In genomic region chr14:69013943-69014782, GRCh38 we compare ENCODE assay signal across 9 cellular contexts. TPM values are rescaled to one million over a fixed set of nuclear protein-coding genes. Genes with fewer than 3 reads are reported as not detected.
DNase-seq lines count a peak whose midpoint lies in the region; ATAC-seq and TF ChIP-seq lines count a peak whose summit lies in the region.
"Had no signal": no experiment of that assay in that cellular context is flagged by ENCODE, and none has a peak within 500 bp of the region (broad histone marks: within the 10 kb centered on the region; RNA-seq: fewer than 3 reads in every experiment).

No MANE protein-coding gene starts in this region.

- TF ChIP-seq CTCF in GM23338 (conservative IDR thresholded peaks at IDR 0.05; ENCODE audit: low read depth in 2 of 2) (no peak), omental fat pad (IDR thresholded peaks at IDR 0.05) (no peak), ovary (IDR thresholded peaks at IDR 0.05) (no peak), progenitor cell of endocrine pancreas (IDR thresholded peaks at IDR 0.05; ENCODE audit: unreplicated experiment) (no peak)

- no peaks in the 10 kb centered on the region for H3K36me3 Mint-ChIP-seq in GM23338 (ENCODE audit: low read depth)
- no peaks in the 10 kb centered on the region for H3K36me3 Mint-ChIP-seq in effector memory CD8-positive, alpha-beta T cell (ENCODE audit: insufficient read depth)
- H3K36me3 Mint-ChIP-seq in progenitor cell of endocrine pancreas (ENCODE audit: insufficient read depth), result no peaks in the 10 kb centered on the region

- H3K27ac Mint-ChIP-seq in GM23338 (peak overlapping the region; percentile 48; the same call in 1 of the 2 replicates), progenitor cell of endocrine pancreas (no peak overlapping the region)
- H3K27ac Mint-ChIP-seq in effector memory CD8-positive, alpha-beta T cell, result no peak overlapping the region

- 0 out of 2 replicates have a peak, but pooled peaks cover 4% of the 10 kb centered on the region for H3F3A ChIP-seq in GM23338 (replicated peaks; ENCODE audit: low read depth)

- no peaks in the 10 kb centered on the region for H3K9me3 Mint-ChIP-seq in GM23338
- H3K9me3 Mint-ChIP-seq in effector memory CD8-positive, alpha-beta T cell, result no peaks in the 10 kb centered on the region
- H3K9me3 Mint-ChIP-seq in progenitor cell of endocrine pancreas (ENCODE audit: low read depth), result no peaks in the 10 kb centered on the region
- H3K9me3 Mint-ChIP-seq: neural crest cell had no signal

- peaks cover 33% of the 10 kb centered on the region for H3K4me1 ChIP-seq in GM23338 (ENCODE audit: insufficient read depth)
- H3K4me1 ChIP-seq in ovary (ENCODE audit: insufficient read depth), result no peaks in the 10 kb centered on the region

- H3K9me2 ChIP-seq in GM23338 (ENCODE audit: insufficient read depth), result no peaks in the 10 kb centered on the region

- no peaks in the 10 kb centered on the region for H3K36me3 ChIP-seq in GM23338 (ENCODE audit: insufficient read depth)
- no peaks in the 10 kb centered on the region for H3K36me3 ChIP-seq in ovary

- H3K4me1 Mint-ChIP-seq in GM23338 (peaks cover 37% of the 10 kb centered on the region), progenitor cell of endocrine pancreas (ENCODE audit: low read depth) (peaks cover 5% of the 10 kb centered on the region)
- no peaks in the 10 kb centered on the region for H3K4me1 Mint-ChIP-seq in effector memory CD8-positive, alpha-beta T cell (ENCODE audit: low read depth in 2 of 2)
- H3K4me1 Mint-ChIP-seq: neural crest cell had no signal

- ATAC-seq in GM23338, result peak; percentile 88
- ATAC-seq in effector memory CD8-positive, alpha-beta T cell (replicated peaks), result peak; percentile 26
- peak; percentile 18 for ATAC-seq in omental fat pad (ENCODE audit: low FRiP score)
- no peak for ATAC-seq in GM18870 (IDR thresholded peaks at IDR 0.05; ENCODE audit: unreplicated experiment)

- intact Hi-C loops in ovary (cut with DNase I), result no loop called here

- H4K20me1 ChIP-seq in GM23338 (replicated peaks; ENCODE audit: insufficient read depth), result no peaks in the 10 kb centered on the region

- 82 to 90% (median 88%) methylated on average over 12 of the region's 12 CpGs for WGBS in ovary, 3 donors

- H3K27ac ChIP-seq in GM23338 (ENCODE audit: low read depth), result no peak overlapping the region
- H3K27ac ChIP-seq in ovary, result no peak overlapping the region

- H2AFZ ChIP-seq in GM23338, result peak overlapping the region; percentile 61

- TF ChIP-seq POLR2A in ovary (IDR thresholded peaks at IDR 0.05), result no peak

- H3K27me3 ChIP-seq in GM23338 (ENCODE audit: insufficient read depth), result no peaks in the 10 kb centered on the region
- no peaks in the 10 kb centered on the region for H3K27me3 ChIP-seq in ovary

- no peak overlapping the region; the same call in 1 of the 2 replicates for H3K4me2 ChIP-seq in GM23338

- H3K79me2 ChIP-seq in GM23338 (replicated peaks; ENCODE audit: insufficient read depth), result no peaks in the 10 kb centered on the region

- peak; percentile 67 for DNase-seq in GM23338 (ENCODE audit: low spot score)
- peak; percentile 50 for DNase-seq in NCI-H526 treated with DMSO at 0.1 percent for 48 hours (lab: John Stamatoyannopoulos, UW)
- DNase-seq in effector memory CD8-positive, alpha-beta T cell, result no peak
- no peak for DNase-seq in omental fat pad (ENCODE audit: low spot score)
- no peak for DNase-seq in effector CD4-positive, alpha-beta T cell
- DNase-seq in ovary, result no peak
- DNase-seq in progenitor cell of endocrine pancreas (ENCODE audit: low spot score, unreplicated experiment), result no peak

- H3K9me3 ChIP-seq in ovary, result no peaks in the 10 kb centered on the region

- H3K27me3 Mint-ChIP-seq in GM23338 (ENCODE audit: insufficient read depth, low read depth, poor library complexity) (peaks cover 6% of the 10 kb centered on the region), progenitor cell of endocrine pancreas (no peaks in the 10 kb centered on the region)
- H3K27me3 Mint-ChIP-seq in effector memory CD8-positive, alpha-beta T cell, result no peaks in the 10 kb centered on the region

- no peak for TF ChIP-seq EP300 in ovary (IDR thresholded peaks at IDR 0.05)

- no peak overlapping the region for H3K4me3 ChIP-seq in GM23338
- H3K4me3 ChIP-seq in ovary, result no peak overlapping the region

- H3K4me3 Mint-ChIP-seq in GM23338, result no peak overlapping the region
- H3K4me3 Mint-ChIP-seq in effector memory CD8-positive, alpha-beta T cell, result no peak overlapping the region
- no peak overlapping the region for H3K4me3 Mint-ChIP-seq in progenitor cell of endocrine pancreas (ENCODE audit: low read depth)
- H3K4me3 Mint-ChIP-seq: neural crest cell had no signal

TF ChIP-seq in GM23338, 12 proteins besides CTCF, POLR2A, EP300 and RAD21 (continues in another document):
- TF ChIP-seq STAT1 (IDR thresholded peaks at IDR 0.05; ENCODE audit: unreplicated experiment), result no peak
- no peak for TF ChIP-seq POLR2AphosphoS5 (IDR thresholded peaks at IDR 0.05; ENCODE audit: low read depth)
- TF ChIP-seq EZH2 (IDR thresholded peaks at IDR 0.05; ENCODE audit: low read depth, unreplicated experiment), result no peak
- no peak for TF ChIP-seq EZH2phosphoT487 (IDR thresholded peaks at IDR 0.05; ENCODE audit: unreplicated experiment)
- TF ChIP-seq ZNF114 (CRISPR knock-in tag; IDR thresholded peaks at IDR 0.05), result no peak
- no peak for TF ChIP-seq ETS1 (IDR thresholded peaks at IDR 0.05)
- no peak for TF ChIP-seq NANOG (IDR thresholded peaks at IDR 0.05; ENCODE audit: borderline replicate concordance)
- no peak for TF ChIP-seq REST (IDR thresholded peaks at IDR 0.05; ENCODE audit: unreplicated experiment)
- no peak for TF ChIP-seq JUNB (IDR thresholded peaks at IDR 0.05; ENCODE audit: unreplicated experiment)
- no peak for TF ChIP-seq CREB1 (CRISPR knock-in tag; IDR thresholded peaks at IDR 0.05; ENCODE audit: low read depth)

RNA-seq across cellular contexts. Expression of gene ACTN1, which starts 35.1 kb away (rescaled TPM):
- 257 and 280 TPM in 2 replicates for total RNA-seq in GM23338 (2014; rRNA removed; shearing (Covaris generic))
- polyA plus RNA-seq in GM23338 (2016; fragmentation: Nextera tagmentation; extraction: Ambion mirVana), result 121 and 129 TPM in 2 replicates
- 100 to 1,000 TPM; 103 to 254 (median 136) TPM for total RNA-seq in omental fat pad
- 100 to 1,000 TPM in 5 of 7 donors, 10 to 100 TPM in 2; 39.0 to 203 (median 138) TPM for total RNA-seq in ovary
- polyA plus RNA-seq in ovary, result 100 to 1,000 TPM in 1 of 2 donors, 10 to 100 TPM in 1; 60.3 to 178 TPM
- 92.6 and 105 TPM in 2 replicates for total RNA-seq in progenitor cell of endocrine pancreas

Comparison
In these comparisons a context has a peak if more than half of its experiments do, and no peak if none do; other contexts are left out.
1. DNase-seq: peak in GM23338 (single experiment) and NCI-H526 treated with DMSO at 0.1 percent for 48 hours (single experiment); none in effector memory CD8-positive, alpha-beta T cell (0 of 3), omental fat pad (single experiment), effector CD4-positive, alpha-beta T cell (single experiment), ovary (0 of 5) and progenitor cell of endocrine pancreas (single experiment).